25 cellular contexts compared by ENCODE assay signal in the genomic region with DNA sequence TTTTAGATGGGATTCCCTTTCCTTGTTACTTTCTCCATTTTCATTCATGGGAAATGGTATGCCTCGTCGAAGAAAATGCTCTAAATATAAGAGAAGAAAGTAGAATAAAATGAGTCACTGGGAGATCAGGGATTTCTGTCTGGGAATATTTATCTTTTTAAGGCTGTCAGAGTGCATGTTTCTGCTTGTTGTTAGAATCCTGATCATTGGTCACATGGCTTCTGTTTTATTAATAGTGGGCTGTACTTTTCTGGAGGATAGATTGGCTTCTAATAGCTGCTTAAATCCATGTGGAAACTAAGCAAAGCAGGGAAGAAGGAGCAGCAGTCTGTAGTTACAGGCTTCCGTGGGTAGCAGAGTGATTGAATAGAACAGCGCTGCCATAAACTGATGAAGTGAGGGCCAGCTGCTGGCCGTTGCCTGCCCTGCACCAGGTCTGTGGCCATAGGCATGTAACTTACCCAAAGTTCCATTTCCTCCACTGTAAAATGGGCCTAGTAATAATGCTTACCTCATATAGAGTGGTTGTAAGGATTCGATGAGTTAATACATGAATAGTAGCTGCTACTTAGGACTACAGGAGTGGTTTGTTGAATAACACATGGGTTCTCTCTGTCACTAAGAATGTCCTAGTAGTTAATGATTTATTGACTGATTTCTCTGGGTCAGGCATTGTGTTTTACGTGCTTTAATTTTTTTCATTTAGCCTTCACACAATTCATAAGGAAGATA.
A peak's percentile ranks its signal among the peaks of the same experiment; 100 is the strongest.
DNase-seq lines count a peak whose midpoint lies in the region; ATAC-seq and TF ChIP-seq lines count a peak whose summit lies in the region.
"Had no signal": no experiment of that assay in that cellular context is flagged by ENCODE, and none has a peak within 500 bp of the region (broad histone marks: within the 10 kb centered on the region; RNA-seq: fewer than 3 reads in every experiment).

No MANE protein-coding gene starts in this region.

- H3K9me3 Mint-ChIP-seq in Calu3 (ENCODE audit: low read depth, unreplicated experiment), result peaks cover 11% of the 10 kb centered on the region
- H3K9me3 Mint-ChIP-seq in neural progenitor cell, result peaks cover 10% of the 10 kb centered on the region
- H3K9me3 Mint-ChIP-seq: activated T-helper 2 cell treated with anti-CD3 and anti-CD28 coated beads, Interferon-gamma antibody, Interleukin-2, Interleukin-4, amounts not matched to agents 10 μg/mL and 5 μg/mL and 100 μg/mL, durations not matched to agents 14 hours and 24 hours and 36 hours; H9; T-cell had no signal

- ATAC-seq in SK-N-SH treated with all-trans-retinoic acid at 6 μM for 48 hours (peak; percentile 16; the same call in 1 of the 3 replicates), esophagus mucosa (peak; percentile 19), HG03139 (IDR thresholded peaks at IDR 0.05; ENCODE audit: unreplicated experiment) (no peak)
- ATAC-seq: activated CD8-positive, alpha-beta memory T cell treated with anti-CD3 and anti-CD28 coated beads, Interleukin-2, amount 10 ng/mL, durations not matched to agents 7 days and 5 days; K562; psoas muscle; T-cell; upper lobe of right lung had no signal

- TF ChIP-seq EP300 in ovary (IDR thresholded peaks at IDR 0.05), result no peak

- no peak overlapping the region for H3K4me3 Mint-ChIP-seq in Calu3 (ENCODE audit: low read depth, unreplicated experiment)
- H3K4me3 Mint-ChIP-seq in neural progenitor cell, result no peak overlapping the region
- H3K4me3 Mint-ChIP-seq: activated CD8-positive, alpha-beta memory T cell treated with anti-CD3 and anti-CD28 coated beads, Interleukin-2, amount 10 ng/mL, durations not matched to agents 7 days and 5 days; H9; T-cell had no signal

- H3K9me3 ChIP-seq in neural progenitor cell (ENCODE audit: low read depth) (no peaks in the 10 kb centered on the region), ovary (no peaks in the 10 kb centered on the region)
- H3K9me3 ChIP-seq: esophagus squamous epithelium, psoas muscle, spleen, upper lobe of right lung had no signal

- 81 to 89% (median 87%) methylated on average over 7 of the region's 7 CpGs for WGBS in ovary, 3 donors

- H3K36me3 Mint-ChIP-seq in Calu3 (ENCODE audit: insufficient read depth, unreplicated experiment), result no peaks in the 10 kb centered on the region
- H3K36me3 Mint-ChIP-seq in neural progenitor cell, result no peaks in the 10 kb centered on the region
- H3K36me3 Mint-ChIP-seq: activated CD8-positive, alpha-beta memory T cell treated with anti-CD3 and anti-CD28 coated beads, Interleukin-2, amount 10 ng/mL, durations not matched to agents 7 days and 5 days; T-cell had no signal

- no peak for TF ChIP-seq POLR2A in ovary (IDR thresholded peaks at IDR 0.05)

- H3K4me1 Mint-ChIP-seq in Calu3 (ENCODE audit: low read depth, unreplicated experiment) (peaks cover 32% of the 10 kb centered on the region), neural progenitor cell (peaks cover 26% of the 10 kb centered on the region)
- H3K4me1 Mint-ChIP-seq: activated CD8-positive, alpha-beta memory T cell treated with anti-CD3 and anti-CD28 coated beads, Interleukin-2, amount 10 ng/mL, durations not matched to agents 7 days and 5 days; T-cell had no signal

- H3K27me3 ChIP-seq in neural progenitor cell (no peaks in the 10 kb centered on the region), ovary (no peaks in the 10 kb centered on the region)
- H3K27me3 ChIP-seq: BLaER1, cardiac muscle cell, esophagus squamous epithelium, spleen, upper lobe of right lung had no signal

- no peak overlapping the region for H3K9ac ChIP-seq in neural progenitor cell
- H3K9ac ChIP-seq: BLaER1 had no signal

- no peaks in the 10 kb centered on the region for H3K36me3 ChIP-seq in neural progenitor cell
- no peaks in the 10 kb centered on the region for H3K36me3 ChIP-seq in ovary
- H3K36me3 ChIP-seq: BLaER1, cardiac muscle cell, esophagus squamous epithelium, spleen, upper lobe of right lung had no signal

- no peak for DNase-seq in Calu3
- DNase-seq in neural progenitor cell (ENCODE audit: low spot score), result no peak
- DNase-seq in ovary, result no peak
- DNase-seq in globus pallidus (ENCODE audit: low spot score), result no peak
- DNase-seq in NCI-H1092 (lab: John Stamatoyannopoulos, UW), result no peak
- DNase-seq: activated CD4-positive, alpha-beta T cell treated with anti-CD3 and anti-CD28 coated beads for 4 hours; activated CD8-positive, alpha-beta memory T cell treated with anti-CD3 and anti-CD28 coated beads, Interleukin-2, amount 10 ng/mL, durations not matched to agents 7 days and 5 days; esophagus squamous epithelium; H9; NCI-H2081 treated with DMSO at 0.1 percent for 48 hours; NCI-H510A; NK-92 treated with Interleukin-12 subunit alpha and Interleukin-12 subunit beta, amount 100 ng/mL, for 24 hours; psoas muscle; spleen; stimulated activated CD4-positive, alpha-beta T cell treated with anti-CD3 and anti-CD28 coated beads, Interleukin-4, amount 100 ng/mL, for 4 hours; T-cell; upper lobe of right lung had no signal

- CTCF ChIA-PET in Calu3 (lab: Charles Lee), result interaction anchor here (0.5 to 0.9 kb wide), 2 partner anchors 13 to 79 kb away, joined by 4 to 5 read pairs; no protein-coding TSS in a partner anchor

- no peak overlapping the region for H3K27ac ChIP-seq in neural progenitor cell
- H3K27ac ChIP-seq in ovary, result no peak overlapping the region
- H3K27ac ChIP-seq: BLaER1, cardiac muscle cell, psoas muscle, spleen, upper lobe of right lung had no signal

- H3K4me2 ChIP-seq in neural progenitor cell, result peak overlapping the region; percentile 19
- H3K4me2 ChIP-seq: BLaER1 had no signal

- H2AFZ ChIP-seq in neural progenitor cell (replicated peaks), result no peak overlapping the region

- peaks cover 12% of the 10 kb centered on the region for H3K4me1 ChIP-seq in neural progenitor cell
- H3K4me1 ChIP-seq in ovary (ENCODE audit: insufficient read depth), result no peaks in the 10 kb centered on the region
- H3K4me1 ChIP-seq: psoas muscle, spleen, upper lobe of right lung had no signal

- TF ChIP-seq CTCF in Calu3 (IDR thresholded peaks at IDR 0.05; ENCODE audit: unreplicated experiment) (no peak), neural progenitor cell (IDR thresholded peaks at IDR 0.05) (no peak), ovary (IDR thresholded peaks at IDR 0.05) (no peak)

- no peaks in the 10 kb centered on the region for H4K20me1 ChIP-seq in neural progenitor cell (ENCODE audit: low read depth)
- H4K20me1 ChIP-seq: BLaER1 had no signal

- H3K27ac Mint-ChIP-seq in Calu3 (ENCODE audit: unreplicated experiment) (peak overlapping the region; percentile 83), neural progenitor cell (peak overlapping the region; percentile 43)
- H3K27ac Mint-ChIP-seq: activated CD8-positive, alpha-beta memory T cell treated with anti-CD3 and anti-CD28 coated beads, Interleukin-2, amount 10 ng/mL, durations not matched to agents 7 days and 5 days; activated T-helper 2 cell treated with anti-CD3 and anti-CD28 coated beads, Interferon-gamma antibody, Interleukin-2, Interleukin-4, amounts not matched to agents 10 μg/mL and 5 μg/mL and 100 μg/mL, durations not matched to agents 14 hours and 24 hours and 36 hours; H9; T-cell had no signal

- H3K79me2 ChIP-seq in neural progenitor cell (ENCODE audit: low read depth), result no peaks in the 10 kb centered on the region

- H3F3A ChIP-seq in neural progenitor cell (ENCODE audit: low read depth), result no peaks in the 10 kb centered on the region

- H3K27me3 Mint-ChIP-seq in Calu3 (ENCODE audit: unreplicated experiment) (no peaks in the 10 kb centered on the region), neural progenitor cell (ENCODE audit: insufficient read depth, low read depth) (peaks cover 5% of the 10 kb centered on the region)
- H3K27me3 Mint-ChIP-seq: activated CD8-positive, alpha-beta memory T cell treated with anti-CD3 and anti-CD28 coated beads, Interleukin-2, amount 10 ng/mL, durations not matched to agents 7 days and 5 days; T-cell had no signal

- intact Hi-C loops in Calu3 (cut with micrococcal nuclease; ENCODE audit: unreplicated experiment) (no loop called here), ovary (cut with DNase I) (no loop called here)

- no peak overlapping the region for H3K4me3 ChIP-seq in neural progenitor cell
- no peak overlapping the region for H3K4me3 ChIP-seq in ovary
- H3K4me3 ChIP-seq: BLaER1, cardiac muscle cell, esophagus squamous epithelium, K562, lung, psoas muscle, spleen, upper lobe of right lung had no signal

- TSS peak; percentile 89 for BruUV-seq in Calu3 (replicated peaks; lab: Mats Ljungman, UMichigan)

TF ChIP-seq in SK-N-SH treated with all-trans-retinoic acid at 6 μM for 48 hours, 23 proteins besides CTCF, POLR2A, EP300 and RAD21 (continues in another document):
- TF ChIP-seq ZNF70 (CRISPR knock-in tag; IDR thresholded peaks at IDR 0.05) (no peak), OSR1 (CRISPR knock-in tag; IDR thresholded peaks at IDR 0.05) (no peak), RARB (CRISPR knock-in tag; IDR thresholded peaks at IDR 0.05) (no peak), ESRRG (CRISPR knock-in tag; IDR thresholded peaks at IDR 0.05) (no peak), TCF4 (CRISPR knock-in tag; IDR thresholded peaks at IDR 0.05; ENCODE audit: borderline replicate concordance) (no peak), ARNTL (CRISPR knock-in tag; IDR thresholded peaks at IDR 0.05; ENCODE audit: borderline replicate concordance, low read depth) (no peak), GLIS3 (CRISPR knock-in tag; IDR thresholded peaks at IDR 0.05) (no peak), ZFP3 (CRISPR knock-in tag; IDR thresholded peaks at IDR 0.05) (no peak)
- TF ChIP-seq, protein P1, sequence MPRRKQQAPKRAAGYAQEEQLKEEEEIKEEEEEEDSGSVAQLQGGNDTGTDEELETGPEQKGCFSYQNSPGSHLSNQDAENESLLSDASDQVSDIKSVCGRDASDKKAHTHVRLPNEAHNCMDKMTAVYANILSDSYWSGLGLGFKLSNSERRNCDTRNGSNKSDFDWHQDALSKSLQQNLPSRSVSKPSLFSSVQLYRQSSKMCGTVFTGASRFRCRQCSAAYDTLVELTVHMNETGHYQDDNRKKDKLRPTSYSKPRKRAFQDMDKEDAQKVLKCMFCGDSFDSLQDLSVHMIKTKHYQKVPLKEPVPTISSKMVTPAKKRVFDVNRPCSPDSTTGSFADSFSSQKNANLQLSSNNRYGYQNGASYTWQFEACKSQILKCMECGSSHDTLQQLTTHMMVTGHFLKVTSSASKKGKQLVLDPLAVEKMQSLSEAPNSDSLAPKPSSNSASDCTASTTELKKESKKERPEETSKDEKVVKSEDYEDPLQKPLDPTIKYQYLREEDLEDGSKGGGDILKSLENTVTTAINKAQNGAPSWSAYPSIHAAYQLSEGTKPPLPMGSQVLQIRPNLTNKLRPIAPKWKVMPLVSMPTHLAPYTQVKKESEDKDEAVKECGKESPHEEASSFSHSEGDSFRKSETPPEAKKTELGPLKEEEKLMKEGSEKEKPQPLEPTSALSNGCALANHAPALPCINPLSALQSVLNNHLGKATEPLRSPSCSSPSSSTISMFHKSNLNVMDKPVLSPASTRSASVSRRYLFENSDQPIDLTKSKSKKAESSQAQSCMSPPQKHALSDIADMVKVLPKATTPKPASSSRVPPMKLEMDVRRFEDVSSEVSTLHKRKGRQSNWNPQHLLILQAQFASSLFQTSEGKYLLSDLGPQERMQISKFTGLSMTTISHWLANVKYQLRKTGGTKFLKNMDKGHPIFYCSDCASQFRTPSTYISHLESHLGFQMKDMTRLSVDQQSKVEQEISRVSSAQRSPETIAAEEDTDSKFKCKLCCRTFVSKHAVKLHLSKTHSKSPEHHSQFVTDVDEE (CRISPR knock-in tag; IDR thresholded peaks at IDR 0.05), result no peak
